ENCODE assay signal across 9 cellular contexts in genomic region chr17:40026816-40027613, GRCh38. TPM values are rescaled to one million over a fixed set of nuclear protein-coding genes. Genes with fewer than 3 reads are reported as not detected.
DNase-seq lines count a peak whose midpoint lies in the region; ATAC-seq and TF ChIP-seq lines count a peak whose summit lies in the region.
"Had no signal": no experiment of that assay in that cellular context is flagged by ENCODE, and none has a peak within 500 bp of the region (broad histone marks: within the 10 kb centered on the region; RNA-seq: fewer than 3 reads in every experiment).

No MANE protein-coding gene starts in this region.

- H3K27me3 Mint-ChIP-seq in immature natural killer cell (ENCODE audit: low read depth in 3 of 3), result peaks cover 0 to 2% (median 0%) of the 10 kb centered on the region in 3 donors

- H3K36me3 Mint-ChIP-seq in immature natural killer cell, result peaks cover 13 to 39% (median 27%) of the 10 kb centered on the region in 3 donors

- BruUV-seq in A673 (replicated peaks; lab: Mats Ljungman, UMichigan), result no TSS peak

- H3K4me3 ChIP-seq in A673 (ENCODE audit: low read depth, low read length, poor library complexity, severe bottlenecking) (no peak overlapping the region), WI38 (ENCODE audit: low read depth, low read length) (no peak overlapping the region), breast epithelium (peak overlapping the region in 1 of 3 donors; percentile 19)

- H3K9me3 ChIP-seq in A673 (ENCODE audit: low read depth, low read length, poor library complexity, severe bottlenecking), result no peaks in the 10 kb centered on the region
- H3K9me3 ChIP-seq in breast epithelium, result no peaks in the 10 kb centered on the region

- H3K27ac Mint-ChIP-seq in immature natural killer cell, result no peak overlapping the region

- H3K36me3 ChIP-seq in A673 (ENCODE audit: insufficient read depth, low read length, poor library complexity, severe bottlenecking) (no peaks in the 10 kb centered on the region), breast epithelium (no peaks in the 10 kb centered on the region)

- H3K4me1 ChIP-seq in A673 (ENCODE audit: insufficient read depth, low read length, poor library complexity, severe bottlenecking) (no peaks in the 10 kb centered on the region), breast epithelium (peaks cover 11 to 37% of the 10 kb centered on the region in 2 donors)

- CTCF ChIA-PET in A673 (lab: Charles Lee), result interaction anchor here (0.6 kb wide), 1 partner anchor 17 kb away, joined by 3 read pairs; no protein-coding TSS in a partner anchor

- H3K4me1 Mint-ChIP-seq in immature natural killer cell, result peaks cover 8 to 10% of the 10 kb centered on the region in 2 donors

- intact Hi-C loops in A673 (cut with micrococcal nuclease; ENCODE audit: unreplicated experiment) (no loop called here), breast epithelium (cut with DNase I; ENCODE audit: low total_unique reads) (no loop called here)

- no peaks in the 10 kb centered on the region for H3K27me3 ChIP-seq in A673 (replicated peaks; ENCODE audit: insufficient read depth, low read depth, low read length, poor library complexity)
- H3K27me3 ChIP-seq in breast epithelium, result no peaks in the 10 kb centered on the region

- ATAC-seq in GM19328 (IDR thresholded peaks at IDR 0.05; ENCODE audit: unreplicated experiment), result no peak

- peak; percentile 71 for TF ChIP-seq CTCF in A673 (conservative IDR thresholded peaks at IDR 0.05; ENCODE audit: low read depth, low read length)
- TF ChIP-seq CTCF in WI38 (IDR thresholded peaks at IDR 0.05; ENCODE audit: low read depth, low read length), result peak; percentile 74
- TF ChIP-seq CTCF in breast epithelium (IDR thresholded peaks at IDR 0.05), result peak; percentile 79 to 92 (median 87)

- no peaks in the 10 kb centered on the region for H3K9me3 Mint-ChIP-seq in immature natural killer cell

- H3K4me3 Mint-ChIP-seq in immature natural killer cell, result no peak overlapping the region

- POLR2A ChIA-PET in A673 (lab: Charles Lee; ENCODE audit: low non-redundant PET), result no interaction called here

- peak; percentile 74 for DNase-seq in A673 (ENCODE audit: low spot score)
- DNase-seq in GM19240 (ENCODE audit: insufficient read length, low spot score), result peak; percentile 89
- peak; percentile 90 for DNase-seq in NCI-H2227 (lab: John Stamatoyannopoulos, UW; ENCODE audit: unreplicated experiment)
- DNase-seq in breast epithelium (ENCODE audit: low spot score in 2 of 2), result peak; percentile 78 to 85
- peak; percentile 64 to 73 (median 65) for DNase-seq in immature natural killer cell
- DNase-seq in stimulated activated CD4-positive, alpha-beta T cell treated with anti-CD3 and anti-CD28 coated beads, Interleukin-12 subunit alpha, Interleukin-12 subunit beta, amount 100 ng/mL, for 48 hours (ENCODE audit: low read depth in 2 of 3, low spot score in 1 of 3), result peak; percentile 55 to 71 (median 68)

- H3K27ac ChIP-seq in A673 (ENCODE audit: low read depth, low read length, poor library complexity, severe bottlenecking) (no peak overlapping the region), breast epithelium (peak overlapping the region; percentile 81 to 92)

- no peak for TF ChIP-seq POLR2A in breast epithelium (IDR thresholded peaks at IDR 0.05)

RNA-seq across cellular contexts. Expression of gene CSF3, which starts 11.8 kb away (rescaled TPM):
- total RNA-seq in A673 (2021), result not detected in 2 replicates
- total RNA-seq in breast epithelium, result 10 to 100 TPM in 1 of 3 donors, under 1 TPM in 1, not detected in 1; 0.32 to 13.0 TPM
- polyA plus RNA-seq in immature natural killer cell, result not detected
- total RNA-seq: subcutaneous adipose tissue had no signal

RNA-seq across cellular contexts. Expression of gene MED24, which starts 27.2 kb away (rescaled TPM):
- total RNA-seq in A673 (2021), result 48.7 and 50.7 TPM in 2 replicates
- 10 to 100 TPM; 50.7 to 74.7 (median 59.7) TPM for total RNA-seq in breast epithelium
- 10 to 100 TPM; 34.8 to 75.8 (median 53.2) TPM for polyA plus RNA-seq in immature natural killer cell

RNA-seq across cellular contexts. Expression of gene THRA, which starts 35.8 kb away (rescaled TPM):
- 14.5 and 18.7 TPM in 2 replicates for total RNA-seq in A673 (2021)
- total RNA-seq in breast epithelium, result 10 to 100 TPM; 41.6 to 61.0 (median 48.1) TPM
- 10 to 100 TPM in 1 of 3 donors, 1 to 10 TPM in 2; 5.0 to 15.0 (median 8.0) TPM for polyA plus RNA-seq in immature natural killer cell

RNA-seq across cellular contexts. Expression of gene PSMD3, which starts 46.4 kb away (rescaled TPM):
- total RNA-seq in A673 (2021) (161 and 168 TPM in 2 replicates), breast epithelium (10 to 100 TPM; 79.4 to 83.0 (median 81.0) TPM)
- 10 to 100 TPM; 47.0 to 59.1 (median 47.7) TPM for polyA plus RNA-seq in immature natural killer cell
